ENCODE assay signal across 29 cellular contexts in the genomic region with DNA sequence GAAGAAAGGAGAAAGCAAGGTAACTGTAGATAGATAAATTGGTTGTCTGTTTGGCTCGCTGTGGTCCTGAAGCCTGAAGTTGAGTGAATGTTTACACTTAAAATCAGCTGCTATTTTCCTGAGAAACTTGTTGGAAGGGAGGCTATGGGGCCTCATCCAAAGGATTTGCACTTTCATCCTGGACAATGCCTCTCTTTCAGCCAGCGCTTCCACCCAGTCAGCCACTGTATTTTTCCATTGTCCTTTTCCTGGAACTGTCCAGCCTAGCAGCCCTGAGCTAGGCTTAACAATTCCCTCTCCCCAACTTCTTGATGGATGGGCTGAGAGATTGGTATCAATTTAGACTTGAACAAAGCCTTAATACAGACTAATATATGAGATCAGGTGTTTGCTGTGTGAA.
DNase-seq lines count a peak whose midpoint lies in the region; ATAC-seq, FAIRE-seq and TF ChIP-seq lines count a peak whose summit lies in the region.
"Had no signal": no experiment of that assay in that cellular context is flagged by ENCODE, and none has a peak within 500 bp of the region (broad histone marks: within the 10 kb centered on the region; RNA-seq: fewer than 3 reads in every experiment).

No MANE protein-coding gene starts in this region.

- intact Hi-C loops in heart left ventricle (cut with DNase I), result no loop called here
- intact Hi-C loops in Right ventricle myocardium inferior (cut with DNase I), result no loop called here
- intact Hi-C loops in sigmoid colon (cut with DNase I), result no loop called here

- H3K9me3 ChIP-seq in heart left ventricle (no peaks in the 10 kb centered on the region), gastroesophageal sphincter (no peaks in the 10 kb centered on the region), sigmoid colon (no peaks in the 10 kb centered on the region)
- H3K9me3 ChIP-seq: ascending aorta, colonic mucosa, testis had no signal

- no peaks in the 10 kb centered on the region for H3K27me3 ChIP-seq in heart left ventricle
- no peaks in the 10 kb centered on the region for H3K27me3 ChIP-seq in gastroesophageal sphincter
- H3K27me3 ChIP-seq in sigmoid colon, result no peaks in the 10 kb centered on the region
- H3K27me3 ChIP-seq: ascending aorta, colonic mucosa, testis had no signal

- H3K4me3 ChIP-seq in heart left ventricle (no peak overlapping the region), gastroesophageal sphincter (no peak overlapping the region), sigmoid colon (no peak overlapping the region)
- H3K4me3 ChIP-seq: ascending aorta, colonic mucosa, testis had no signal

- FAIRE-seq in GM12891 (lab: Jason Lieb, UNC), result no peak
- FAIRE-seq: RCC 7860, small intestine had no signal

- WGBS in heart left ventricle, 4 donors, result 63 to 75% (median 69%) methylated on average over 2 of the region's 2 CpGs
- WGBS in gastroesophageal sphincter (ENCODE audit: low coverage in 1 of 2), 2 donors, result 49 to 52% methylated on average over 2 of the region's 2 CpGs
- 75 to 80% methylated on average over 2 of the region's 2 CpGs for WGBS in sigmoid colon, 2 donors

- DNase-seq in heart left ventricle (no peak), Right ventricle myocardium inferior (ENCODE audit: missing footprints) (no peak), lung microvascular endothelial cell (ENCODE audit: low read depth in 2 of 2) (peak; percentile 1 to 17), sigmoid colon (no peak), NCI-H1930 (lab: John Stamatoyannopoulos, UW) (no peak), GM12891 (ENCODE audit: insufficient read length, low spot score) (no peak)
- no peak for DNase-seq in stimulated activated CD8-positive, alpha-beta memory T cell treated with anti-CD3 and anti-CD28 coated beads, Interleukin-4, amount 100 ng/mL, for 48 hours
- DNase-seq: activated CD4-positive, alpha-beta T cell treated with anti-CD3 and anti-CD28 coated beads, Interleukin-2, amount 50 U/mL, for 4 hours; activated CD8-positive, alpha-beta memory T cell treated with anti-CD3 and anti-CD28 coated beads, Interleukin-2, amount 10 ng/mL, durations not matched to agents 7 days and 5 days; activated gamma-delta T cell treated with Interleukin-2 at 50 U/mL for 16 hours; activated T-cell treated with anti-CD3 and anti-CD28 coated beads, Interleukin-2, amount 50 U/mL, for 48 hours; Calu3; colonic mucosa; DMS79; effector memory CD8-positive, alpha-beta T cell; GDM1; NCI-H1092; NCI-H1694; NCI-H446 treated with DMSO at 0.1 percent for 48 hours; NCI-H82; small intestine; stimulated activated naive CD4-positive, alpha-beta T cell; testis had no signal

- no peak for TF ChIP-seq POLR2A in heart left ventricle (IDR thresholded peaks at IDR 0.05)
- no peak for TF ChIP-seq POLR2A in gastroesophageal sphincter (IDR thresholded peaks at IDR 0.05)
- TF ChIP-seq POLR2A in sigmoid colon (IDR thresholded peaks at IDR 0.05), result no peak
- no peak for TF ChIP-seq POLR2A in GM12891 (IDR thresholded peaks at IDR 0.05; ENCODE audit: low read depth, low read length)

- H3K36me3 ChIP-seq in heart left ventricle (no peaks in the 10 kb centered on the region), gastroesophageal sphincter (no peaks in the 10 kb centered on the region), sigmoid colon (no peaks in the 10 kb centered on the region)
- H3K36me3 ChIP-seq: ascending aorta, colonic mucosa had no signal

- TF ChIP-seq EP300 in gastroesophageal sphincter (IDR thresholded peaks at IDR 0.05) (no peak), sigmoid colon (IDR thresholded peaks at IDR 0.05) (no peak)

- H3K27ac ChIP-seq in heart left ventricle (peak overlapping the region in 6 of 12 donors; percentile 21 to 44 (median 36)), gastroesophageal sphincter (no peak overlapping the region), sigmoid colon (peak overlapping the region in 3 of 4 donors; percentile 11 to 45 (median 41))
- H3K27ac ChIP-seq: ascending aorta, colonic mucosa, testis had no signal

- H3K4me1 ChIP-seq in heart left ventricle (peaks cover 0 to 44% (median 33%) of the 10 kb centered on the region in 12 donors), gastroesophageal sphincter (peaks cover 9 to 33% (median 13%) of the 10 kb centered on the region in 3 donors), sigmoid colon (peaks cover 0 to 46% (median 37%) of the 10 kb centered on the region in 4 donors)
- H3K4me1 ChIP-seq: ascending aorta, colonic mucosa, testis had no signal

- ATAC-seq in heart left ventricle (peak in 3 of 4 donors; percentile 33 to 50 (median 43)), Right ventricle myocardium inferior (no peak), gastroesophageal sphincter (peak; percentile 19)
- ATAC-seq: activated CD4-positive, CD25-positive, alpha-beta regulatory T cell treated with anti-CD3 and anti-CD28 coated beads, Interleukin-2, amount 50 U/mL, for 24 hours; activated CD8-positive, alpha-beta memory T cell treated with anti-CD3 and anti-CD28 coated beads, Interleukin-2, amount 10 ng/mL, durations not matched to agents 7 days and 5 days; effector memory CD8-positive, alpha-beta T cell; HCT116; natural killer cell treated with Interleukin-12 subunit alpha and Interleukin-12 subunit beta and Interleukin-15 and Interleukin-18, amount 100 ng/mL, for 72 hours had no signal

- no peak for TF ChIP-seq CTCF in heart left ventricle (IDR thresholded peaks at IDR 0.05)
- no peak for TF ChIP-seq CTCF in gastroesophageal sphincter (IDR thresholded peaks at IDR 0.05)
- TF ChIP-seq CTCF in sigmoid colon (IDR thresholded peaks at IDR 0.05), result no peak

TF ChIP-seq in GM12891, 5 proteins besides CTCF, POLR2A, EP300 and RAD21:
- no peak for TF ChIP-seq SPI1 (IDR thresholded peaks at IDR 0.05; ENCODE audit: low read depth, low read length)
- TF ChIP-seq POLR2AphosphoS5 (IDR thresholded peaks at IDR 0.05; ENCODE audit: low read depth, low read length), result no peak
- no peak for TF ChIP-seq PAX5 (IDR thresholded peaks at IDR 0.05; ENCODE audit: insufficient read depth, low read length, severe bottlenecking)
- TF ChIP-seq TAF1 (IDR thresholded peaks at IDR 0.05; ENCODE audit: low read depth, low read length), result no peak
- TF ChIP-seq POU2F2 (IDR thresholded peaks at IDR 0.05; ENCODE audit: low read depth, low read length), result no peak

Comparison
In these comparisons a context has a peak if more than half of its experiments do, and no peak if none do; other contexts are left out.
1. DNase-seq: peak in lung microvascular endothelial cell (2 of 2); none in heart left ventricle (0 of 5), Right ventricle myocardium inferior (single experiment), sigmoid colon (single experiment), stimulated activated CD8-positive, alpha-beta memory T cell treated with anti-CD3 and anti-CD28 coated beads, Interleukin-4, amount 100 ng/mL, for 48 hours (single experiment), NCI-H1930 (0 of 2) and GM12891 (single experiment).
2. H3K27ac ChIP-seq: peak in sigmoid colon (3 of 4); none in gastroesophageal sphincter (0 of 4).